In genomic region chr9:69377291-69377690, GRCh38 we compare ENCODE assay signal across 16 cellular contexts. TPM values are rescaled to one million over a fixed set of nuclear protein-coding genes. Genes with fewer than 3 reads are reported as not detected.
DNase-seq lines count a peak whose midpoint lies in the region; ATAC-seq and TF ChIP-seq lines count a peak whose summit lies in the region.
"Had no signal": no experiment of that assay in that cellular context is flagged by ENCODE, and none has a peak within 500 bp of the region (broad histone marks: within the 10 kb centered on the region; RNA-seq: fewer than 3 reads in every experiment).

No MANE protein-coding gene starts in this region.

- H2AFZ ChIP-seq in GM23338 (no peak overlapping the region), IMR-90 (replicated peaks; ENCODE audit: low read length, poor library complexity) (no peak overlapping the region), neuronal stem cell (ENCODE audit: low read length) (no peak overlapping the region)

- in situ Hi-C loops in IMR-90 (cut with MboI; ENCODE audit: low sequenced_read_pairs), result no loop called here

- H3K9ac ChIP-seq in IMR-90 (ENCODE audit: low read depth, low read length) (no peak overlapping the region), neuronal stem cell (ENCODE audit: low read depth, low read length, poor library complexity) (no peak overlapping the region), stomach smooth muscle (ENCODE audit: low read length in 2 of 2) (no peak overlapping the region)

- intact Hi-C loops in IMR-90 (cut with micrococcal nuclease), result loop anchor here (10.0 kb wide), 1 partner anchor 322 kb away; no protein-coding TSS in a partner anchor

- H3K79me1 ChIP-seq in IMR-90 (ENCODE audit: low read depth in 1 of 2, low read length in 2 of 2) (no peaks in the 10 kb centered on the region), neuronal stem cell (ENCODE audit: low read depth, low read length) (no peaks in the 10 kb centered on the region)

- 0 out of 2 replicates have a peak, but pooled peaks cover 4% of the 10 kb centered on the region for H3K36me3 ChIP-seq in GM23338 (ENCODE audit: insufficient read depth)
- no peaks in the 10 kb centered on the region for H3K36me3 ChIP-seq in IMR-90 (ENCODE audit: control insufficient read depth, insufficient read depth, low read length)
- no peaks in the 10 kb centered on the region for H3K36me3 ChIP-seq in neuronal stem cell (replicated peaks in 1 of 2; ENCODE audit: control insufficient read depth in 2 of 2, insufficient read depth in 2 of 2, low read length in 2 of 2)
- peaks cover 0 to 5% of the 10 kb centered on the region in 2 donors for H3K36me3 ChIP-seq in stomach smooth muscle (ENCODE audit: control insufficient read depth in 2 of 2, insufficient read depth in 2 of 2, low read length in 2 of 2)

- no peak overlapping the region for H2BK5ac ChIP-seq in IMR-90 (ENCODE audit: low read depth, low read length, poor library complexity, severe bottlenecking)
- no peak overlapping the region for H2BK5ac ChIP-seq in neuronal stem cell (ENCODE audit: low read length)

- H3K9me3 ChIP-seq in IMR-90 (ENCODE audit: control insufficient read depth, insufficient read depth, low read length), result no peaks in the 10 kb centered on the region
- H3K9me3 ChIP-seq in neuronal stem cell (replicated peaks in 1 of 2; ENCODE audit: control insufficient read depth in 2 of 2, insufficient read depth in 1 of 2, low read depth in 1 of 2, low read length in 2 of 2), result no peaks in the 10 kb centered on the region
- no peaks in the 10 kb centered on the region for H3K9me3 ChIP-seq in stomach smooth muscle (ENCODE audit: control insufficient read depth in 2 of 2, low read length in 2 of 2)

- H3K4ac ChIP-seq in IMR-90 (ENCODE audit: low read depth, low read length) (no peak overlapping the region), neuronal stem cell (ENCODE audit: low read length) (no peak overlapping the region)

- no peaks in the 10 kb centered on the region; the same call in 1 of the 3 replicates for H3K36me3 Mint-ChIP-seq in GM23338 (ENCODE audit: low read depth)
- H3K36me3 Mint-ChIP-seq: CD8-positive, alpha-beta T cell had no signal

- H3K27me3 Mint-ChIP-seq in GM23338 (ENCODE audit: insufficient read depth, low read depth, poor library complexity), result peaks cover 7% of the 10 kb centered on the region

- no peak overlapping the region for H2BK20ac ChIP-seq in IMR-90 (ENCODE audit: low read depth, low read length)

- CTCF ChIA-PET in IMR-90 (lab: Yijun Ruan, JAX), result no interaction called here

- H3K9me1 ChIP-seq in IMR-90 (ENCODE audit: insufficient read depth, low read length), result 0 out of 2 replicates have a peak, but pooled peaks cover 4% of the 10 kb centered on the region

- H3K18ac ChIP-seq in IMR-90 (ENCODE audit: low read depth, low read length) (no peak overlapping the region), neuronal stem cell (ENCODE audit: low read length) (peak overlapping the region; percentile 13)

- H3K79me2 ChIP-seq in GM23338 (replicated peaks; ENCODE audit: insufficient read depth), result no peaks in the 10 kb centered on the region

- no TSS peak for BruUV-seq in IMR-90 (replicated peaks; lab: Mats Ljungman, UMichigan)

- H2BK120ac ChIP-seq in IMR-90 (ENCODE audit: low read depth, low read length) (no peak overlapping the region), neuronal stem cell (ENCODE audit: low read depth, low read length) (no peak overlapping the region)

- peaks cover 10% of the 10 kb centered on the region; the same call in 1 of the 2 replicates for H3K4me1 ChIP-seq in GM23338 (ENCODE audit: insufficient read depth)
- peaks cover 3% of the 10 kb centered on the region for H3K4me1 ChIP-seq in IMR-90 (ENCODE audit: control insufficient read depth, insufficient read depth, low read length)
- H3K4me1 ChIP-seq in neuronal stem cell (ENCODE audit: control insufficient read depth in 2 of 2, insufficient read depth in 1 of 2, low read depth in 1 of 2, low read length in 2 of 2), result peaks cover 0 to 9% of the 10 kb centered on the region in 2 donors
- H3K4me1 ChIP-seq in stomach smooth muscle (ENCODE audit: control insufficient read depth, insufficient read depth, low read length), result peaks cover 48% of the 10 kb centered on the region

- DNase-seq in GM23338 (ENCODE audit: low spot score), result no peak
- no peak for DNase-seq in IMR-90
- no peak for DNase-seq in neuronal stem cell (ENCODE audit: low spot score)
- no peak for DNase-seq in DMS79 (lab: John Stamatoyannopoulos, UW)
- DNase-seq: CD8-positive, alpha-beta T cell; GOT3; NCI-H1694; NCI-H2081; NCI-H2171; NCI-H524 treated with DMSO at 0.1 percent for 48 hours; NCI-H82; Right ventricle myocardium superior had no signal

- H2BK12ac ChIP-seq in neuronal stem cell (ENCODE audit: low read length), result no peak overlapping the region

- POLR2A ChIA-PET in IMR-90 (lab: Charles Lee; ENCODE audit: unreplicated experiment), result no interaction called here

- H2AK5ac ChIP-seq in IMR-90 (ENCODE audit: low read depth, low read length) (no peak overlapping the region), neuronal stem cell (ENCODE audit: low read depth, low read length) (no peak overlapping the region)

- H2BK15ac ChIP-seq in IMR-90 (ENCODE audit: low read depth, low read length), result no peak overlapping the region
- H2BK15ac ChIP-seq in neuronal stem cell (ENCODE audit: low read length), result no peak overlapping the region

- no peak overlapping the region for H4K5ac ChIP-seq in IMR-90 (ENCODE audit: low read depth, low read length)

- ATAC-seq in GM23338, result no peak
- ATAC-seq in IMR-90 (ENCODE audit: low read depth), result no peak
- ATAC-seq in HG02981 (IDR thresholded peaks at IDR 0.05; ENCODE audit: unreplicated experiment), result no peak
- no peak for ATAC-seq in HG02763 (IDR thresholded peaks at IDR 0.05; ENCODE audit: unreplicated experiment)
- ATAC-seq: CD8-positive, alpha-beta T cell had no signal

- H3K56ac ChIP-seq in IMR-90 (ENCODE audit: extremely low read depth, insufficient read depth, low read length), result no peak overlapping the region

- TF ChIP-seq POLR2A in IMR-90 (IDR thresholded peaks at IDR 0.05; ENCODE audit: low read depth, low read length), result no peak

- no peak overlapping the region for H3K4me3 Mint-ChIP-seq in GM23338
- H3K4me3 Mint-ChIP-seq: CD8-positive, alpha-beta T cell had no signal

- no peak for TF ChIP-seq RAD21 in IMR-90 (IDR thresholded peaks at IDR 0.05; ENCODE audit: low read length)

- H3K9me3 Mint-ChIP-seq in GM23338, result no peaks in the 10 kb centered on the region
- H3K9me3 Mint-ChIP-seq: CD8-positive, alpha-beta T cell had no signal

- peak overlapping the region; percentile 4 for H2AK9ac ChIP-seq in IMR-90 (replicated peaks; ENCODE audit: low read depth, low read length, poor library complexity)

- peaks cover 15% of the 10 kb centered on the region for H3K4me1 Mint-ChIP-seq in GM23338

- H4K91ac ChIP-seq in IMR-90 (ENCODE audit: insufficient read depth, low read depth, low read length) (no peak overlapping the region), neuronal stem cell (ENCODE audit: low read depth, low read length, poor library complexity) (no peak overlapping the region)

- dilution Hi-C loops in IMR-90 (cut with HindIII; ENCODE audit: low sequenced_read_pairs, unreplicated experiment), result no loop called here

- H3K23ac ChIP-seq in IMR-90 (ENCODE audit: low read depth, low read length) (no peak overlapping the region), neuronal stem cell (ENCODE audit: low read depth, low read length, poor library complexity) (no peak overlapping the region)

- H4K8ac ChIP-seq in IMR-90 (ENCODE audit: low read depth in 2 of 2, low read length in 2 of 2), result no peak overlapping the region
- no peak overlapping the region for H4K8ac ChIP-seq in neuronal stem cell (ENCODE audit: low read depth, low read length)

- H3K4me3 ChIP-seq in GM23338, result no peak overlapping the region
- H3K4me3 ChIP-seq in IMR-90 (ENCODE audit: insufficient read depth, low read depth, low read length), result no peak overlapping the region
- no peak overlapping the region for H3K4me3 ChIP-seq in neuronal stem cell (ENCODE audit: low read length in 2 of 2)
- H3K4me3 ChIP-seq in stomach smooth muscle (ENCODE audit: low read length in 2 of 2), result no peak overlapping the region

- H3K4me2 ChIP-seq in GM23338 (no peak overlapping the region), IMR-90 (ENCODE audit: low read depth, low read length) (no peak overlapping the region), neuronal stem cell (ENCODE audit: insufficient read depth, low read length, poor library complexity, severe bottlenecking) (no peak overlapping the region)

- H3F3A ChIP-seq in GM23338 (replicated peaks; ENCODE audit: low read depth), result no peaks in the 10 kb centered on the region

- peak overlapping the region; percentile 43; the same call in 1 of the 2 replicates for H3K27ac ChIP-seq in GM23338 (ENCODE audit: low read depth)
- H3K27ac ChIP-seq in IMR-90 (ENCODE audit: insufficient read depth, low read length), result no peak overlapping the region
- H3K27ac ChIP-seq in neuronal stem cell (replicated peaks; ENCODE audit: low read length), result no peak overlapping the region
- peak overlapping the region; percentile 11 for H3K27ac ChIP-seq in stomach smooth muscle (ENCODE audit: low read length)

- no CpG with 5 or more reads among the region's 13 CpGs for WGBS in IMR-90 (ENCODE audit: extremely low coverage in 2 of 2, insufficient read length in 1 of 2), 2 experiments
- WGBS in neuronal stem cell (ENCODE audit: extremely low coverage in 2 of 2, insufficient read length in 2 of 2, insufficient replicate concordance in 1 of 2), 2 donors, result no CpG with 5 or more reads among the region's 13 CpGs

- H3K14ac ChIP-seq in IMR-90 (replicated peaks; ENCODE audit: low read depth, low read length) (no peak overlapping the region), neuronal stem cell (ENCODE audit: low read length) (peak overlapping the region; percentile 27)

- no peaks in the 10 kb centered on the region for H3K27me3 ChIP-seq in GM23338 (ENCODE audit: insufficient read depth)
- peaks cover 6% of the 10 kb centered on the region; the same call in 1 of the 2 replicates for H3K27me3 ChIP-seq in IMR-90 (ENCODE audit: control insufficient read depth, insufficient read depth, low read length)
- H3K27me3 ChIP-seq in neuronal stem cell (ENCODE audit: control insufficient read depth in 3 of 3, insufficient read depth in 3 of 3, low read depth in 1 of 3, low read length in 3 of 3), result peaks cover 0 to 12% (median 0%) of the 10 kb centered on the region in 3 experiments
- H3K27me3 ChIP-seq in stomach smooth muscle (ENCODE audit: control insufficient read depth in 1 of 2, insufficient read depth in 2 of 2, low read length in 2 of 2), result no peaks in the 10 kb centered on the region

- H3K9me2 ChIP-seq in GM23338 (ENCODE audit: insufficient read depth), result peaks cover 3% of the 10 kb centered on the region; the same call in 1 of the 2 replicates

- no peaks in the 10 kb centered on the region for H4K20me1 ChIP-seq in GM23338 (replicated peaks; ENCODE audit: insufficient read depth)
- no peaks in the 10 kb centered on the region for H4K20me1 ChIP-seq in IMR-90 (ENCODE audit: insufficient read depth, low read length)

- H3K27ac Mint-ChIP-seq in GM23338, result no peak overlapping the region
- H3K27ac Mint-ChIP-seq: CD8-positive, alpha-beta T cell had no signal

- TF ChIP-seq CTCF in GM23338 (conservative IDR thresholded peaks at IDR 0.05; ENCODE audit: low read depth in 2 of 2), result no peak
- TF ChIP-seq CTCF in IMR-90 (conservative IDR thresholded peaks at IDR 0.05; ENCODE audit: low read depth, low read length), result no peak

RNA-seq across cellular contexts. Expression of gene ENTREP1, which starts 52.3 kb away (rescaled TPM):
- 10.0 and 11.6 TPM in 2 replicates for total RNA-seq in GM23338 (2014; rRNA removed; shearing (Covaris generic))
- polyA plus RNA-seq in GM23338 (2016; fragmentation: Nextera tagmentation; extraction: Ambion mirVana) (5.7 and 5.8 TPM in 2 replicates), IMR-90 (2012; rRNA removed) (0.04 TPM in 1 of 2 replicates, not detected in the other)
- not detected in 2 replicates for total RNA-seq in IMR-90 (2012; rRNA removed)
- polyA plus RNA-seq in IMR-90 (2012; cell fraction: cytosol; rRNA removed), result 0.02 TPM in 1 of 2 replicates, not detected in the other
- 0.09 and 0.10 TPM in 2 replicates for polyA plus RNA-seq in IMR-90 (2012; cell fraction: nucleus; rRNA removed; ENCODE audit: low replicate concordance)
- 1.8 TPM for polyA plus RNA-seq in neuronal stem cell (2013, experiment 1 of 2)
- 1.5 TPM for polyA plus RNA-seq in neuronal stem cell (2013, experiment 2 of 2)
- total RNA-seq: CD8-positive, alpha-beta T cell; G401 had no signal

Comparison
In these comparisons a context has a peak if more than half of its experiments do, and no peak if none do; other contexts are left out.
1. H3K27ac ChIP-seq: peak in GM23338 (single experiment) and stomach smooth muscle (single experiment); none in IMR-90 (single experiment) and neuronal stem cell (single experiment).
2. RNA of gene ENTREP1, which starts 52.3 kb away (total RNA-seq): 10.0 to 11.6 TPM in GM23338; not detected in IMR-90; every median in the first group is over 10 times any median in the second.